Comparison of ENCODE assay signal across 10 cellular contexts in the genomic region with DNA sequence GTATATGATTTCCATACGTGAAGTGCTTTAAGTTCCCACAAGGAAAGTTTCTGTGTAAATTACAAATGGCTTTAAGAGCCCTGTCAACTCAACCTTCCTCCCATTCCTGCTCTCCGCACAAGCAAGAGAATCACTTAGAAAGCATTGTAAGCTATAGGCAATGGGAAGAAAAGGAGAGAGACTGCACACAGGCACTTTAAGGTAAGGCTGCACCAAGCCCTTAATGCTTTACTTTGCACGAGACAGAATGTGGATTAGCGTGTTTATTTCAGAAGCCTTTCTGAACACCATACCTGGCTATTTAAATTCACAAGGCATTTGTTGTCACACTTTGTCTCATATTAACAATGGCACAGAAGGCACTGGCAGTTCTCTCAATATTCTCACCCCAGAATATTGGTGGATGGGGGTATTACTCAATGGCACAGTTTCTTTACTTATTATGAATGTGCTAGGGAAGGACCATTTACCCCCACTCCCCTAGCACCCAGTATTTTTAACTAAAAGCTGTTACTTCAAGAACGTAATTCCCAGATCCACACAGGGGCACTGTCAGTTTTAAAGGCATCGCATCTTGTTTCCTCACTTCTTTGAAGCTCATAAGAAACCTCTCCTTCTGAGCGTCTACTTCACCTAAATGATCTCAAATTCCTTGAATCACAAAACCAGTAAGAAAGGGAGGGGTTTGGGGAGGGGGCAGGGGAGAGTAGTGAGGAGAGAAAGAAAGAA.
A peak's percentile ranks its signal among the peaks of the same experiment; 100 is the strongest.
DNase-seq lines count a peak whose midpoint lies in the region; ATAC-seq and TF ChIP-seq lines count a peak whose summit lies in the region.
"Had no signal": no experiment of that assay in that cellular context is flagged by ENCODE, and none has a peak within 500 bp of the region (broad histone marks: within the 10 kb centered on the region; RNA-seq: fewer than 3 reads in every experiment).

No MANE protein-coding gene starts in this region.

- no peak for ATAC-seq in GM18511 (IDR thresholded peaks at IDR 0.05; ENCODE audit: unreplicated experiment)
- ATAC-seq: K562; naive thymus-derived CD4-positive, alpha-beta T cell had no signal

- H3K36me3 ChIP-seq in BE2C (no peaks in the 10 kb centered on the region), WERI-Rb-1 (no peaks in the 10 kb centered on the region), left ventricle myocardium inferior (no peaks in the 10 kb centered on the region), prostate gland (no peaks in the 10 kb centered on the region), testis (ENCODE audit: low read depth, missing control alignments) (no peaks in the 10 kb centered on the region)

- H3K9me3 ChIP-seq in BE2C (no peaks in the 10 kb centered on the region), WERI-Rb-1 (ENCODE audit: severe bottlenecking) (no peaks in the 10 kb centered on the region), left ventricle myocardium inferior (replicated peaks) (no peaks in the 10 kb centered on the region), prostate gland (no peaks in the 10 kb centered on the region), testis (no peaks in the 10 kb centered on the region)

- peak overlapping the region; percentile 72 for H3K27ac ChIP-seq in WERI-Rb-1
- peak overlapping the region; percentile 50 for H3K27ac ChIP-seq in left ventricle myocardium inferior (replicated peaks)
- H3K27ac ChIP-seq in prostate gland: peak overlapping the region; percentile 58 to 66
- peak overlapping the region in 1 of 2 donors; percentile 26 for H3K27ac ChIP-seq in testis

- 30% methylated on average over 7 of the region's 7 CpGs for WGBS in prostate gland
- 49% methylated on average over 7 of the region's 7 CpGs for WGBS in testis, 2 donors

- TF ChIP-seq CTCF in BE2C (IDR thresholded peaks at IDR 0.05; ENCODE audit: low read depth, low read length) (no peak), WERI-Rb-1 (IDR thresholded peaks at IDR 0.05; ENCODE audit: low read depth, low read length) (no peak), left ventricle myocardium inferior (IDR thresholded peaks at IDR 0.05; ENCODE audit: borderline replicate concordance) (no peak), prostate gland (IDR thresholded peaks at IDR 0.05) (no peak), testis (IDR thresholded peaks at IDR 0.05) (no peak)

- TF ChIP-seq POLR2A in prostate gland (IDR thresholded peaks at IDR 0.05) (no peak), testis (IDR thresholded peaks at IDR 0.05) (no peak)

- intact Hi-C loops in left ventricle myocardium inferior (cut with micrococcal nuclease) (no loop called here), prostate gland (cut with DNase I) (loop anchor here (5.0 to 10.0 kb wide), 3 partner anchors 82 to 321 kb away; no protein-coding TSS in a partner anchor), testis (cut with DNase I; ENCODE audit: low total_unique reads) (no loop called here)

- no peaks in the 10 kb centered on the region for H3K27me3 ChIP-seq in BE2C
- H3K27me3 ChIP-seq in WERI-Rb-1 (ENCODE audit: insufficient read depth, low read depth, severe bottlenecking): no peaks in the 10 kb centered on the region
- no peaks in the 10 kb centered on the region for H3K27me3 ChIP-seq in left ventricle myocardium inferior (ENCODE audit: low read depth)
- no peaks in the 10 kb centered on the region for H3K27me3 ChIP-seq in prostate gland (replicated peaks; ENCODE audit: insufficient read depth)
- H3K27me3 ChIP-seq in testis: no peaks in the 10 kb centered on the region

- peak overlapping the region; percentile 49 for H3K4me3 ChIP-seq in BE2C (ENCODE audit: low read depth, low read length)
- H3K4me3 ChIP-seq in WERI-Rb-1 (ENCODE audit: low read depth, low read length): peak overlapping the region; percentile 40
- peak overlapping the region; percentile 63 for H3K4me3 ChIP-seq in left ventricle myocardium inferior
- peak overlapping the region; percentile 21 to 26 for H3K4me3 ChIP-seq in prostate gland
- peak overlapping the region in 1 of 2 donors; percentile 32 for H3K4me3 ChIP-seq in testis
- H3K4me3 ChIP-seq: K562 had no signal

- peaks cover 34% of the 10 kb centered on the region for H3K4me1 ChIP-seq in BE2C
- H3K4me1 ChIP-seq in left ventricle myocardium inferior: peaks cover 22% of the 10 kb centered on the region
- H3K4me1 ChIP-seq in prostate gland (replicated peaks): no peaks in the 10 kb centered on the region
- peaks cover 7% of the 10 kb centered on the region for H3K4me1 ChIP-seq in testis

- DNase-seq in BE2C (no peak), WERI-Rb-1 (no peak), left ventricle myocardium inferior (no peak), prostate gland (ENCODE audit: low spot score) (no peak), testis (no peak), NCI-H524 treated with DMSO at 0.1 percent for 48 hours (lab: John Stamatoyannopoulos, UW) (no peak)
- DNase-seq in stimulated activated CD4-positive, alpha-beta T cell treated with anti-CD3 and anti-CD28 coated beads, Interleukin-15, amount 100 ng/mL, for 24 hours: no peak
- DNase-seq: naive thymus-derived CD4-positive, alpha-beta T cell had no signal
